Comparison of ENCODE assay signal across 8 cellular contexts in the genomic region with DNA sequence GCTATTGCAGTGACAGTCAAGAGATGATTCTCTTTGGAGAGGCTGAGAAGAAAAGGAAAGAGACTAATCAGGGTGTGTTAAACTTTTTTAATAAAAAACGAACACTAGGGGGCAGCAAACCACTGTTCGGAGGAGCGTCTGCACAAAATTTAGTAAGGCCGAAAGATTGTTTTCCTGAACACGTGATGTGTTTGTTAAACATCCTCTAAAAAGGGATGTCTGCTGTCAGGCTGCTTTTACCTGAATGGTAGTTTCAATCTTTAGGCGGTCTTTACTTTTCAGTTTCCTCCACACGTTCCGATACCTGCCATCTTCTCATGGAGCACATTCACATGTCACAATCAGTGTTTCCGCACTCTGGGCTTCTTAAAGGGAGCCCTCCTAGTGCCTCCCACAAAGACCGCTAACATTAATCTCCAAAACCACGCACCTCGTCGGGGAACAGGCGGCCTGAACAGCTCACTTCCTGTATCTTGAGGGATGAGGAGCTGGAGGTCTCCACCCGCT.
DNase-seq lines count a peak whose midpoint lies in the region; ATAC-seq and TF ChIP-seq lines count a peak whose summit lies in the region.

No MANE protein-coding gene starts in this region.

- H3K79me1 ChIP-seq in mesenchymal stem cell (replicated peaks; ENCODE audit: low read length, poor library complexity, severe bottlenecking) = no peaks in the 10 kb centered on the region

- H2BK5ac ChIP-seq in mesenchymal stem cell (ENCODE audit: low read depth, low read length, poor library complexity, severe bottlenecking) = no peak overlapping the region

- no peaks in the 10 kb centered on the region for H3K36me3 ChIP-seq in mesenchymal stem cell (ENCODE audit: control insufficient read depth in 1 of 2, insufficient read depth in 2 of 2, low read depth in 1 of 2, low read length in 2 of 2)

- H3K9me3 ChIP-seq in mesenchymal stem cell (ENCODE audit: control insufficient read depth, low read length) = no peaks in the 10 kb centered on the region

- no peak overlapping the region for H2AFZ ChIP-seq in mesenchymal stem cell (ENCODE audit: low read depth, low read length)

- peak overlapping the region; percentile 15 for H2BK15ac ChIP-seq in mesenchymal stem cell (ENCODE audit: low read depth, poor library complexity, severe bottlenecking)

- H3K4me3 Mint-ChIP-seq in stimulated activated effector memory CD8-positive, alpha-beta T cell treated with anti-CD3 and anti-CD28 coated beads, Interleukin-12 subunit alpha, Interleukin-12 subunit beta, amount 100 ng/mL, for 72 hours = peak overlapping the region; percentile 49

- H3K4me1 Mint-ChIP-seq in stimulated activated effector memory CD8-positive, alpha-beta T cell treated with anti-CD3 and anti-CD28 coated beads, Interleukin-12 subunit alpha, Interleukin-12 subunit beta, amount 100 ng/mL, for 72 hours = peaks cover 16% of the 10 kb centered on the region

- H3K27ac ChIP-seq in mesenchymal stem cell (ENCODE audit: low read length, poor library complexity, severe bottlenecking) = no peak overlapping the region

- CTCF ChIA-PET in HEK293T (lab: Yijun Ruan, JAX) = interaction anchor here (0.7 to 1.9 kb wide), 5 partner anchors 13 to 1162 kb away, joined by 3 to 8 read pairs (median 6); no protein-coding TSS in a partner anchor

- no peak overlapping the region for H3K4me2 ChIP-seq in mesenchymal stem cell (ENCODE audit: low read length, poor library complexity, severe bottlenecking)

- H2BK12ac ChIP-seq in mesenchymal stem cell (ENCODE audit: low read length in 2 of 2) = peak overlapping the region; percentile 47 to 99

- H2AK5ac ChIP-seq in mesenchymal stem cell (ENCODE audit: low read length, severe bottlenecking) = no peak overlapping the region

- DNase-seq in DMS114 treated with DMSO at 0.1 percent for 48 hours (lab: John Stamatoyannopoulos, UW; ENCODE audit: unreplicated experiment) = peak; percentile 49
- peak; percentile 57 for DNase-seq in HEK293T (ENCODE audit: extremely low spot score)
- DNase-seq in NCI-H2196 treated with DMSO at 0.1 percent for 48 hours (lab: John Stamatoyannopoulos, UW; ENCODE audit: unreplicated experiment) = peak; percentile 1
- DNase-seq in activated CD4-positive, alpha-beta T cell treated with anti-CD3 and anti-CD28 coated beads for 48 hours = peak; percentile 69
- peak; percentile 21 for DNase-seq in effector CD4-positive, alpha-beta T cell
- peak; percentile 88 for DNase-seq in mesenchymal stem cell
- peak in 1 of 2 donors; percentile 62 for DNase-seq in stimulated activated effector memory CD8-positive, alpha-beta T cell treated with anti-CD3 and anti-CD28 coated beads, Interleukin-12 subunit alpha, Interleukin-12 subunit beta, amount 100 ng/mL, for 72 hours (ENCODE audit: low spot score in 2 of 2)
- no peak for DNase-seq in occipital lobe (lab: John Stamatoyannopoulos, UW)

- H3K4ac ChIP-seq in mesenchymal stem cell (ENCODE audit: low read depth in 1 of 2, low read length in 2 of 2) = peak overlapping the region in 1 of 2 experiments; percentile 32

- H2BK120ac ChIP-seq in mesenchymal stem cell (ENCODE audit: low read depth, low read length) = peak overlapping the region; percentile 23

- 26% methylated on average over 14 of the region's 15 CpGs for WGBS in mesenchymal stem cell

- ATAC-seq in stimulated activated effector memory CD8-positive, alpha-beta T cell treated with anti-CD3 and anti-CD28 coated beads, Interleukin-12 subunit alpha, Interleukin-12 subunit beta, amount 100 ng/mL, for 72 hours = peak; percentile 66

- peaks cover 3% of the 10 kb centered on the region for H3K4me1 ChIP-seq in mesenchymal stem cell (ENCODE audit: control insufficient read depth, insufficient read depth, low read depth, low read length)

- POLR2A ChIA-PET in HEK293T (lab: Yijun Ruan, JAX) = no interaction called here

- H3K18ac ChIP-seq in mesenchymal stem cell (ENCODE audit: low read depth in 1 of 2, low read length in 2 of 2) = peak overlapping the region; percentile 9 to 79

- no peak overlapping the region for H3K23ac ChIP-seq in mesenchymal stem cell (ENCODE audit: low read length in 2 of 2)

- no peaks in the 10 kb centered on the region for H3K27me3 ChIP-seq in mesenchymal stem cell (ENCODE audit: control insufficient read depth in 1 of 2, insufficient read depth in 1 of 2, low read length in 2 of 2)

- no peak overlapping the region for H3K27ac Mint-ChIP-seq in stimulated activated effector memory CD8-positive, alpha-beta T cell treated with anti-CD3 and anti-CD28 coated beads, Interleukin-12 subunit alpha, Interleukin-12 subunit beta, amount 100 ng/mL, for 72 hours

- no peaks in the 10 kb centered on the region for H3K9me3 Mint-ChIP-seq in stimulated activated effector memory CD8-positive, alpha-beta T cell treated with anti-CD3 and anti-CD28 coated beads, Interleukin-12 subunit alpha, Interleukin-12 subunit beta, amount 100 ng/mL, for 72 hours

- H4K91ac ChIP-seq in mesenchymal stem cell (ENCODE audit: low read length) = no peak overlapping the region

- peaks cover 7% of the 10 kb centered on the region for H3K36me3 Mint-ChIP-seq in stimulated activated effector memory CD8-positive, alpha-beta T cell treated with anti-CD3 and anti-CD28 coated beads, Interleukin-12 subunit alpha, Interleukin-12 subunit beta, amount 100 ng/mL, for 72 hours

- no peak overlapping the region for H3K14ac ChIP-seq in mesenchymal stem cell (ENCODE audit: low read length in 2 of 2)

- no peak overlapping the region for H4K8ac ChIP-seq in mesenchymal stem cell (ENCODE audit: low read length)

- peak overlapping the region; percentile 58 for H3K9ac ChIP-seq in mesenchymal stem cell (ENCODE audit: low read length)

- no peak overlapping the region for H3K4me3 ChIP-seq in mesenchymal stem cell (ENCODE audit: insufficient read depth in 1 of 2, low read depth in 1 of 2, low read length in 2 of 2)

TF ChIP-seq in HEK293T, 16 proteins besides CTCF, POLR2A, EP300 and RAD21:
- no peak for TF ChIP-seq SP1 (IDR thresholded peaks at IDR 0.05)
- no peak for TF ChIP-seq BHLHE40 (IDR thresholded peaks at IDR 0.05; ENCODE audit: borderline replicate concordance)
- TF ChIP-seq NFRKB (IDR thresholded peaks at IDR 0.05) = no peak
- no peak for TF ChIP-seq LEF1 (IDR thresholded peaks at IDR 0.05; ENCODE audit: borderline replicate concordance)
- TF ChIP-seq FOXK2 (IDR thresholded peaks at IDR 0.05) = no peak
- no peak for TF ChIP-seq SUZ12 (IDR thresholded peaks at IDR 0.05)
- no peak for TF ChIP-seq HDGF (IDR thresholded peaks at IDR 0.05; ENCODE audit: borderline replicate concordance)
- TF ChIP-seq, protein P1, sequence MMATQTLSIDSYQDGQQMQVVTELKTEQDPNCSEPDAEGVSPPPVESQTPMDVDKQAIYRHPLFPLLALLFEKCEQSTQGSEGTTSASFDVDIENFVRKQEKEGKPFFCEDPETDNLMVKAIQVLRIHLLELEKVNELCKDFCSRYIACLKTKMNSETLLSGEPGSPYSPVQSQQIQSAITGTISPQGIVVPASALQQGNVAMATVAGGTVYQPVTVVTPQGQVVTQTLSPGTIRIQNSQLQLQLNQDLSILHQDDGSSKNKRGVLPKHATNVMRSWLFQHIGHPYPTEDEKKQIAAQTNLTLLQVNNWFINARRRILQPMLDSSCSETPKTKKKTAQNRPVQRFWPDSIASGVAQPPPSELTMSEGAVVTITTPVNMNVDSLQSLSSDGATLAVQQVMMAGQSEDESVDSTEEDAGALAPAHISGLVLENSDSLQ (IDR thresholded peaks at IDR 0.05) = no peak
- TF ChIP-seq L3MBTL2 (conservative IDR thresholded peaks at IDR 0.05) = no peak
- no peak for TF ChIP-seq ELF4 (IDR thresholded peaks at IDR 0.05)
- TF ChIP-seq FOXM1 (IDR thresholded peaks at IDR 0.05; ENCODE audit: borderline replicate concordance) = no peak
